Comparison of ENCODE assay signal across 1 cellular context in genomic region chr5:74684900-74685851, GRCh38.
A peak's percentile ranks its signal among the peaks of the same experiment; 100 is the strongest.
TF ChIP-seq lines count a peak whose summit lies in the region.

TSS of gene HEXB (plus strand) at chr5:74685233. CDS start at chr5:74685261, 28 bp downstream.

TF ChIP-seq in HepG2, 621 proteins besides CTCF, POLR2A, EP300 and RAD21 (continued from another document):
- TF ChIP-seq ZNF800 (CRISPR knock-in tag; IDR thresholded peaks at IDR 0.05) = peak; percentile 85
- no peak for TF ChIP-seq ZNF629 (CRISPR knock-in tag; conservative IDR thresholded peaks at IDR 0.05)
- peak; percentile 79; the same call in 1 of the 2 replicates for TF ChIP-seq ZBTB38 (CRISPR knock-in tag; IDR thresholded peaks at IDR 0.05)
- TF ChIP-seq, protein P1, sequence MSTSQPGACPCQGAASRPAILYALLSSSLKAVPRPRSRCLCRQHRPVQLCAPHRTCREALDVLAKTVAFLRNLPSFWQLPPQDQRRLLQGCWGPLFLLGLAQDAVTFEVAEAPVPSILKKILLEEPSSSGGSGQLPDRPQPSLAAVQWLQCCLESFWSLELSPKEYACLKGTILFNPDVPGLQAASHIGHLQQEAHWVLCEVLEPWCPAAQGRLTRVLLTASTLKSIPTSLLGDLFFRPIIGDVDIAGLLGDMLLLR (CRISPR knock-in tag; IDR thresholded peaks at IDR 0.05) = no peak; the same call in 1 of the 2 replicates
- no peak for TF ChIP-seq ARNTL (CRISPR knock-in tag; IDR thresholded peaks at IDR 0.05)
- TF ChIP-seq SP4 (CRISPR knock-in tag; IDR thresholded peaks at IDR 0.05) = peak; percentile 63; the same call in 1 of the 2 replicates
- TF ChIP-seq KDM3A (CRISPR knock-in tag; IDR thresholded peaks at IDR 0.05; ENCODE audit: low read depth) = no peak
- no peak for TF ChIP-seq GRHL1 (CRISPR knock-in tag; conservative IDR thresholded peaks at IDR 0.05)
- TF ChIP-seq PAXIP1 (CRISPR knock-in tag; conservative IDR thresholded peaks at IDR 0.05) = peak; percentile 34
- TF ChIP-seq SMARCC2 (IDR thresholded peaks at IDR 0.05) = no peak
- no peak for TF ChIP-seq HNF4A (CRISPR knock-in tag; IDR thresholded peaks at IDR 0.05)
- TF ChIP-seq DPF2 (CRISPR knock-in tag; IDR thresholded peaks at IDR 0.05; ENCODE audit: borderline replicate concordance, low read depth) = no peak
- peak; percentile 73 for TF ChIP-seq HOXA3 (CRISPR knock-in tag; IDR thresholded peaks at IDR 0.05)
- no peak for TF ChIP-seq JDP2 (CRISPR knock-in tag; IDR thresholded peaks at IDR 0.05; ENCODE audit: borderline replicate concordance)
- TF ChIP-seq AKAP8 (CRISPR knock-in tag; IDR thresholded peaks at IDR 0.05) = no peak
- TF ChIP-seq ARID4A (CRISPR knock-in tag; IDR thresholded peaks at IDR 0.05; ENCODE audit: borderline replicate concordance) = peak; percentile 89
- TF ChIP-seq MAFF (IDR thresholded peaks at IDR 0.05; ENCODE audit: low read depth, low read length) = no peak
- no peak for TF ChIP-seq ZNF569 (CRISPR knock-in tag; IDR thresholded peaks at IDR 0.05; ENCODE audit: borderline replicate concordance)
- TF ChIP-seq TRIM24 (CRISPR knock-in tag; IDR thresholded peaks at IDR 0.05) = 0 out of 2 replicates have a peak, but pooled peaks have one; percentile 25
- TF ChIP-seq CERS6 (CRISPR knock-in tag; IDR thresholded peaks at IDR 0.05) = no peak; the same call in 1 of the 2 replicates
- no peak for TF ChIP-seq U2AF2 (IDR thresholded peaks at IDR 0.05; ENCODE audit: low read depth, low read length)
- TF ChIP-seq HOXA5 (CRISPR knock-in tag; IDR thresholded peaks at IDR 0.05) = peak; percentile 20; the same call in 1 of the 2 replicates
